ENCODE assay signal across 17 cellular contexts in genomic region chr13:62375653-62376052, GRCh38.
"Had no signal": no experiment of that assay in that cellular context is flagged by ENCODE, and none has a peak within 500 bp of the region (broad histone marks: within the 10 kb centered on the region; RNA-seq: fewer than 3 reads in every experiment).

No MANE protein-coding gene starts in this region.

- H3K36me3 ChIP-seq: colonic mucosa, esophagus muscularis mucosa, pancreas, spleen had no signal

- H3K27me3 ChIP-seq: colonic mucosa, esophagus muscularis mucosa, hepatocyte, pancreas, spleen had no signal

- H3K4me2 ChIP-seq: hepatocyte had no signal

- H3K27ac ChIP-seq: colonic mucosa, esophagus muscularis mucosa, hepatocyte, pancreas, spleen had no signal

- H3K4me3 ChIP-seq: colonic mucosa, esophagus muscularis mucosa, hepatocyte, pancreas, spleen had no signal

- H3K27ac Mint-ChIP-seq: activated naive CD8-positive, alpha-beta T cell; brain; naive B cell; stimulated activated naive CD8-positive, alpha-beta T cell treated with anti-CD3 and anti-CD28 coated beads, Interleukin-15, amount 100 ng/mL, for 72 hours; type B pancreatic cell had no signal

- H2AFZ ChIP-seq: hepatocyte had no signal

- ATAC-seq: pancreas; sciatic nerve; stimulated activated naive CD8-positive, alpha-beta T cell treated with anti-CD3 and anti-CD28 coated beads, Interleukin-15, amount 100 ng/mL, for 72 hours had no signal

- H3K36me3 Mint-ChIP-seq: activated naive CD8-positive, alpha-beta T cell; brain; naive B cell; type B pancreatic cell had no signal

- H3K79me2 ChIP-seq: hepatocyte had no signal

- H3K4me3 Mint-ChIP-seq: activated naive CD8-positive, alpha-beta T cell; brain; naive B cell; stimulated activated naive CD8-positive, alpha-beta T cell treated with anti-CD3 and anti-CD28 coated beads, Interleukin-15, amount 100 ng/mL, for 72 hours; type B pancreatic cell had no signal

- H3K9me3 ChIP-seq: colonic mucosa, esophagus muscularis mucosa, pancreas had no signal

- H3K27me3 Mint-ChIP-seq: activated naive CD8-positive, alpha-beta T cell; naive B cell; stimulated activated naive CD8-positive, alpha-beta T cell treated with anti-CD3 and anti-CD28 coated beads, Interleukin-15, amount 100 ng/mL, for 72 hours; type B pancreatic cell had no signal

- H3K9me3 Mint-ChIP-seq: type B pancreatic cell had no signal

- H3K4me1 Mint-ChIP-seq: naive B cell; stimulated activated naive CD8-positive, alpha-beta T cell treated with anti-CD3 and anti-CD28 coated beads, Interleukin-15, amount 100 ng/mL, for 72 hours had no signal

- DNase-seq: activated CD4-positive, alpha-beta T cell treated with anti-CD3 and anti-CD28 coated beads, Interleukin-2, amount 50 U/mL, for 1 hour; activated CD8-positive, alpha-beta memory T cell treated with anti-CD3 and anti-CD28 coated beads for 24 hours; activated gamma-delta T cell treated with Interleukin-2 at 50 U/mL for 16 hours; central memory CD4-positive, alpha-beta T cell; colonic mucosa; islet precursor cell; mammary epithelial cell; naive B cell; pancreas; spleen; stimulated activated naive CD8-positive, alpha-beta T cell treated with anti-CD3 and anti-CD28 coated beads, Interleukin-15, amount 100 ng/mL, for 72 hours had no signal
